Comparison of ENCODE assay signal across 1 cellular context in the genomic region with DNA sequence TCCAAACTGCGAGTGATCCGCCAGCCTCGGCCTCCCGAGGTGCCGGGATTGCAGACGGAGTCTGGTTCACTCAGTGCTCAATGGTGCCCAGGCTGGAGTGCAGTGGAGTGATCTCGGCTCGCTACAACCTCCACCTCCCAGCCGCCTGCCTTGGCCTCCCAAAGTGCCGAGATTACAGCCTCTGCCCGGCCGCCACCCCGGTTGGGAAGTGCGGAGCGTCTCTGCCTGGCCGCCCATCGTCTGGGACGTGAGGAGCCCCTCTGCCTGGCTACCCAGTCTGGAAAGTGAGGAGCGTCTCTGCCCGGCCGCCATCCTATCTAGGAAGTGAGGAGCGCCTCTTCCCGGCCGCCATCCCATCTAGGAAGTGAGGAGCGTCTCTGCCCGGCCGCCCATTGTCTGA. TPM values are rescaled to one million over a fixed set of nuclear protein-coding genes. Genes with fewer than 3 reads are reported as not detected.
DNase-seq lines count a peak whose midpoint lies in the region; TF ChIP-seq lines count a peak whose summit lies in the region.
"Not testable (repeated sequence)": the region's sequence is repeated elsewhere in the genome, so short reads cannot be mapped to it uniquely, and the experiment has no call there.

No MANE protein-coding gene starts in this region.

- H3K4me3 ChIP-seq in testis: peak overlapping the region; percentile 12 to 17

- intact Hi-C loops in testis (cut with DNase I; ENCODE audit: low total_unique reads): not testable (repeated sequence)

- not testable (repeated sequence) for H3K27me3 ChIP-seq in testis

- H3K4me1 ChIP-seq in testis: not testable (repeated sequence)

- DNase-seq in testis: not testable (repeated sequence)

- not testable (repeated sequence) for TF ChIP-seq CTCF in testis (IDR thresholded peaks at IDR 0.05)

- 77 to 89% methylated on average over 19 to 24 of the region's 27 CpGs for WGBS in testis, 2 donors

- H3K27ac ChIP-seq in testis: not testable (repeated sequence)

- H3K36me3 ChIP-seq in testis (ENCODE audit: low read depth, missing control alignments): not testable (repeated sequence)

- H3K9me3 ChIP-seq in testis: not testable (repeated sequence)

- not testable (repeated sequence) for TF ChIP-seq POLR2A in testis (IDR thresholded peaks at IDR 0.05)

RNA-seq across cellular contexts. Expression of gene FIGNL1, which starts 9.0 kb away (rescaled TPM):
- total RNA-seq in testis: 10 to 100 TPM; 19.1 to 20.9 TPM
- polyA plus RNA-seq in testis (ENCODE audit: insufficient read depth, low read depth, low replicate concordance): 10.4 TPM
